In genomic region chr10:80453715-80454525, GRCh38 we compare ENCODE assay signal across 1 cellular context.
TF ChIP-seq lines count a peak whose summit lies in the region.

TSPAN14 (plus strand) TSS chr10:80454310; CDS start chr10:80489234, 34,924 bp downstream.

TF ChIP-seq in K562, 482 proteins besides CTCF, POLR2A, EP300 and RAD21 (continued from another document and continues in another):
- TF ChIP-seq MGA (IDR thresholded peaks at IDR 0.05) (no peak; the same call in none of the 2 replicates), AFF4 (CRISPR knock-in tag; IDR thresholded peaks at IDR 0.05) (peak; percentile 54), DIDO1 (tag; IDR thresholded peaks at IDR 0.05; ENCODE audit: low read depth) (no peak), GTF2E2 (tag; IDR thresholded peaks at IDR 0.05) (no peak), ZNF644 (tag; IDR thresholded peaks at IDR 0.05; ENCODE audit: low read depth) (no peak), PRDM10 (IDR thresholded peaks at IDR 0.05; ENCODE audit: partially characterized antibody) (no peak), NR2C2 (CRISPR knock-in tag; IDR thresholded peaks at IDR 0.05) (no peak), NR2C2 (tag; IDR thresholded peaks at IDR 0.05) (no peak), ZNF324 (CRISPR knock-in tag; IDR thresholded peaks at IDR 0.05) (no peak), MYBL2 (IDR thresholded peaks at IDR 0.05; ENCODE audit: low read depth) (no peak), MYBL2 (CRISPR knock-in tag; IDR thresholded peaks at IDR 0.05; ENCODE audit: borderline replicate concordance) (no peak), CHCHD3 (CRISPR knock-in tag; IDR thresholded peaks at IDR 0.05) (no peak), GTF2F1 (IDR thresholded peaks at IDR 0.05; ENCODE audit: low read depth, low read length) (no peak), MCM2 (IDR thresholded peaks at IDR 0.05; ENCODE audit: low read depth) (no peak), ETS2 (tag; IDR thresholded peaks at IDR 0.05; ENCODE audit: borderline replicate concordance, poor library complexity, severe bottlenecking) (no peak), BRF1 (IDR thresholded peaks at IDR 0.05; ENCODE audit: borderline replicate concordance, extremely low read depth, insufficient read length) (no peak), NR3C1 (CRISPR knock-in tag; IDR thresholded peaks at IDR 0.05) (no peak), GATA2 (CRISPR knock-in tag; IDR thresholded peaks at IDR 0.05) (no peak), NONO (IDR thresholded peaks at IDR 0.05; ENCODE audit: low read depth in 2 of 2, low read length in 1 of 2) (peak in 1 of 2 experiments; percentile 84; a peak in 2 of 4 replicates), ZNF184 (CRISPR knock-in tag; IDR thresholded peaks at IDR 0.05) (no peak), EP400 (IDR thresholded peaks at IDR 0.05) (no peak; the same call in none of the 2 replicates), MEIS2 (IDR thresholded peaks at IDR 0.05; ENCODE audit: partially characterized antibody) (peak; percentile 50), JUNB (CRISPR knock-in tag; conservative IDR thresholded peaks at IDR 0.05) (no peak), ARID3A (IDR thresholded peaks at IDR 0.05; ENCODE audit: borderline replicate concordance, low read depth, low read length) (no peak), GABPB1 (CRISPR knock-in tag; IDR thresholded peaks at IDR 0.05) (no peak), ZNF780A (CRISPR knock-in tag; IDR thresholded peaks at IDR 0.05) (no peak), RBM17 (IDR thresholded peaks at IDR 0.05; ENCODE audit: borderline replicate concordance, low read depth, low read length) (no peak), HSF4 (CRISPR knock-in tag; IDR thresholded peaks at IDR 0.05; ENCODE audit: borderline replicate concordance) (no peak), ZBTB33 (CRISPR knock-in tag; IDR thresholded peaks at IDR 0.05) (no peak), THAP7 (CRISPR knock-in tag; IDR thresholded peaks at IDR 0.05) (no peak), ZNF436 (CRISPR knock-in tag; IDR thresholded peaks at IDR 0.05) (no peak), NR4A1 (CRISPR knock-in tag; IDR thresholded peaks at IDR 0.05) (no peak), NR4A1 (tag; IDR thresholded peaks at IDR 0.05) (no peak), MECOM (CRISPR knock-in tag; IDR thresholded peaks at IDR 0.05) (no peak), ZNF695 (CRISPR knock-in tag; IDR thresholded peaks at IDR 0.05) (no peak), GTF2A2 (tag; IDR thresholded peaks at IDR 0.05) (no peak)
